29 cellular contexts compared by ENCODE assay signal in genomic region chr2:52452201-52452600, GRCh38.
"Had no signal": no experiment of that assay in that cellular context is flagged by ENCODE, and none has a peak within 500 bp of the region (broad histone marks: within the 10 kb centered on the region; RNA-seq: fewer than 3 reads in every experiment).

No MANE protein-coding gene starts in this region.

- H3K27me3 ChIP-seq: neural progenitor cell, ovary, spleen, suprapubic skin, testis, tibial artery, transverse colon, vagina had no signal

- H3K4me1 ChIP-seq: parathyroid adenoma, psoas muscle, spleen, suprapubic skin, testis, tibial artery, transverse colon, vagina had no signal

- H3K79me2 ChIP-seq: parathyroid adenoma had no signal

- DNase-seq: naive B cell; naive thymus-derived CD8-positive, alpha-beta T cell; occipital lobe; ovary; posterior cingulate gyrus; psoas muscle; right cardiac atrium; spleen; stimulated activated CD4-positive, alpha-beta T cell treated with anti-CD3 and anti-CD28 coated beads, Interleukin-12 subunit alpha, Interleukin-12 subunit beta, amount 100 ng/mL, for 4 hours; stimulated activated CD4-positive, alpha-beta T cell treated with anti-CD3 and anti-CD28 coated beads, Interleukin-1b, Interleukin-23, amount 100 ng/mL, for 48 hours; stimulated activated CD4-positive, alpha-beta T cell treated with anti-CD3 and anti-CD28 coated beads, Interleukin-4, amount 100 ng/mL, for 1 hour; stimulated activated CD4-positive, alpha-beta T cell treated with anti-CD3 and anti-CD28 coated beads, Interleukin-4, amount 100 ng/mL, for 4 hours; stimulated activated CD8-positive, alpha-beta memory T cell treated with anti-CD3 and anti-CD28 coated beads, Interleukin-4, amount 100 ng/mL, for 48 hours; stimulated activated naive CD4-positive, alpha-beta T cell; stimulated activated naive CD8-positive, alpha-beta T cell treated with anti-CD3 and anti-CD28 coated beads, Interleukin-15, amount 100 ng/mL, for 72 hours; stimulated activated naive CD8-positive, alpha-beta T cell treated with anti-CD3 and anti-CD28 coated beads, Interleukin-15, Interleukin-2, amounts not matched to agents 100 U/mL and 50 U/mL, for 24 hours; substantia nigra; testis; tibial artery; transverse colon had no signal

- H3K4me2 ChIP-seq: neural progenitor cell, smooth muscle cell had no signal

- H3K36me3 ChIP-seq: neural progenitor cell, ovary, spleen, suprapubic skin, tibial artery, transverse colon, vagina had no signal

- ATAC-seq: naive thymus-derived CD8-positive, alpha-beta T cell; psoas muscle; right cardiac atrium; sciatic nerve; stimulated activated memory B cell treated with anti-CD40 and anti-IgM and Interleukin-4, amounts not matched to agents 10 μg/mL and 1 μg/mL and 100 μg/mL, for 72 hours; stimulated activated naive CD8-positive, alpha-beta T cell treated with anti-CD3 and anti-CD28 coated beads, Interleukin-15, amount 100 ng/mL, for 72 hours; stimulated activated naive CD8-positive, alpha-beta T cell treated with anti-CD3 and anti-CD28 coated beads, Interleukin-15, Interleukin-2, amounts not matched to agents 100 U/mL and 50 U/mL, for 24 hours had no signal

- H3K9ac ChIP-seq: neural progenitor cell, parathyroid adenoma had no signal

- H2AFZ ChIP-seq: neural progenitor cell, parathyroid adenoma had no signal

- H3K27ac ChIP-seq: neural progenitor cell, ovary, parathyroid adenoma, psoas muscle, skin epidermis, spleen, suprapubic skin, testis, tibial artery, transverse colon, vagina had no signal

- H3K9me3 ChIP-seq: ovary, psoas muscle, suprapubic skin, testis, tibial artery, transverse colon, vagina had no signal

- H3K4me3 ChIP-seq: neural progenitor cell, ovary, psoas muscle, skin epidermis, smooth muscle cell, spleen, suprapubic skin, testis, tibial artery, transverse colon, vagina had no signal

- FAIRE-seq: urothelium cell line had no signal
